In the genomic region with DNA sequence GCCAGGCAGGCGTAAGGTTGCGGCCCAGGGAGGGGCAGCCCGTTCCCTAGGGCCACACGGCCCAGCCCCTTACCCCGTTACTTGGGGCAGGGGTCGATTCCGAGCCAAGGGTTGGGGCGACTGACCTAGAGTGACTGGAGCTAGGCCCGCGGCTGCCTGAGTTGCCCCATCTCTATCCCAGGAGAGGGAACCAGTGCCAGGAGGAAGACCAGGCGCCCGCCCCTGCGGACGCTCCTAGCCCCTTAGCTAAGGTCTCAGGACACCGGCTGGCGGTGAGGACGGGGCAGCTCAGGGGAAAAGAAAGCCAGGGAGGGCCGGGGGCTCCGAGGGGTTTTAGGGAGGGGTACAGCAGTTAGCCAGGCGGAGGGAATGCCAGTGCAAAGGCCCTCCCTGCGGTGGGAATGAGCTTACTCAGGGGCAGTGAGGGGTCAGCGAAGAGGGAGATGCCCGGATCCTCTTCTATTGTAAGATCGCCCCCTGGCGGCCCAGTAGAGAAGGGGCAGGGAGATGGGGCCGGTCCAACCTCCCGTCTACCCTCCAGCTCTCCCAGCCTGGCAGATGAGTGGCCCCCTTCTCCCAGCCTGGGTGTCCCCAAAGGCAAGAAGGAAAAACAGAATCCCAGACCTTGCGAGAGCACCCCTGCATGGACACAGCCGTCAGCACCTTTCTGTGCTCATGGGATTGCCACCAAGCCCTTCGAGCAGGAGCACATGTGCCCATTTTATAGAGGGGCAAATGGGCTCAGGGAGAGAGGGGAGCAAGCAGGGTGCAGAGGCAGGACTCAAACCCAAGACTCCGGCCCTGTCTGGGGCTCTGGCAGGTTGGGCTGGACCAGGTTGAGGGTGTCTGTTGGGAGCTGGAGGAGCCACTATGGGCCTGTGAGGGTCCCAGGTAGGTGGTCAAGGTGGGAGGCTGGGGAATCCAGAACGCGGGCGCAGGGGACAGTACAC, we compare ENCODE assay signal across 1 cellular context.
TF ChIP-seq lines count a peak whose summit lies in the region.

No MANE protein-coding gene starts in this region.

TF ChIP-seq in HepG2, 621 proteins besides CTCF, POLR2A, EP300 and RAD21:
- peak; percentile 32 for TF ChIP-seq STAG1 (CRISPR knock-in tag; IDR thresholded peaks at IDR 0.05)
- no peak for TF ChIP-seq RARA (CRISPR knock-in tag; IDR thresholded peaks at IDR 0.05)
- peak; percentile 18; the same call in 1 of the 2 replicates for TF ChIP-seq ZNF629 (CRISPR knock-in tag; conservative IDR thresholded peaks at IDR 0.05)
- TF ChIP-seq ZNF124 (CRISPR knock-in tag; IDR thresholded peaks at IDR 0.05): no peak
- TF ChIP-seq IKZF1 (IDR thresholded peaks at IDR 0.05): no peak
- TF ChIP-seq NPAS2 (CRISPR knock-in tag; IDR thresholded peaks at IDR 0.05; ENCODE audit: borderline replicate concordance): no peak
- TF ChIP-seq, protein P1, sequence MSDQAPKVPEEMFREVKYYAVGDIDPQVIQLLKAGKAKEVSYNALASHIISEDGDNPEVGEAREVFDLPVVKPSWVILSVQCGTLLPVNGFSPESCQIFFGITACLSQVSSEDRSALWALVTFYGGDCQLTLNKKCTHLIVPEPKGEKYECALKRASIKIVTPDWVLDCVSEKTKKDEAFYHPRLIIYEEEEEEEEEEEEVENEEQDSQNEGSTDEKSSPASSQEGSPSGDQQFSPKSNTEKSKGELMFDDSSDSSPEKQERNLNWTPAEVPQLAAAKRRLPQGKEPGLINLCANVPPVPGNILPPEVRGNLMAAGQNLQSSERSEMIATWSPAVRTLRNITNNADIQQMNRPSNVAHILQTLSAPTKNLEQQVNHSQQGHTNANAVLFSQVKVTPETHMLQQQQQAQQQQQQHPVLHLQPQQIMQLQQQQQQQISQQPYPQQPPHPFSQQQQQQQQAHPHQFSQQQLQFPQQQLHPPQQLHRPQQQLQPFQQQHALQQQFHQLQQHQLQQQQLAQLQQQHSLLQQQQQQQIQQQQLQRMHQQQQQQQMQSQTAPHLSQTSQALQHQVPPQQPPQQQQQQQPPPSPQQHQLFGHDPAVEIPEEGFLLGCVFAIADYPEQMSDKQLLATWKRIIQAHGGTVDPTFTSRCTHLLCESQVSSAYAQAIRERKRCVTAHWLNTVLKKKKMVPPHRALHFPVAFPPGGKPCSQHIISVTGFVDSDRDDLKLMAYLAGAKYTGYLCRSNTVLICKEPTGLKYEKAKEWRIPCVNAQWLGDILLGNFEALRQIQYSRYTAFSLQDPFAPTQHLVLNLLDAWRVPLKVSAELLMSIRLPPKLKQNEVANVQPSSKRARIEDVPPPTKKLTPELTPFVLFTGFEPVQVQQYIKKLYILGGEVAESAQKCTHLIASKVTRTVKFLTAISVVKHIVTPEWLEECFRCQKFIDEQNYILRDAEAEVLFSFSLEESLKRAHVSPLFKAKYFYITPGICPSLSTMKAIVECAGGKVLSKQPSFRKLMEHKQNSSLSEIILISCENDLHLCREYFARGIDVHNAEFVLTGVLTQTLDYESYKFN (CRISPR knock-in tag; conservative IDR thresholded peaks at IDR 0.05): no peak
- no peak for TF ChIP-seq ZNF503 (CRISPR knock-in tag; IDR thresholded peaks at IDR 0.05)
- TF ChIP-seq, protein P2, sequence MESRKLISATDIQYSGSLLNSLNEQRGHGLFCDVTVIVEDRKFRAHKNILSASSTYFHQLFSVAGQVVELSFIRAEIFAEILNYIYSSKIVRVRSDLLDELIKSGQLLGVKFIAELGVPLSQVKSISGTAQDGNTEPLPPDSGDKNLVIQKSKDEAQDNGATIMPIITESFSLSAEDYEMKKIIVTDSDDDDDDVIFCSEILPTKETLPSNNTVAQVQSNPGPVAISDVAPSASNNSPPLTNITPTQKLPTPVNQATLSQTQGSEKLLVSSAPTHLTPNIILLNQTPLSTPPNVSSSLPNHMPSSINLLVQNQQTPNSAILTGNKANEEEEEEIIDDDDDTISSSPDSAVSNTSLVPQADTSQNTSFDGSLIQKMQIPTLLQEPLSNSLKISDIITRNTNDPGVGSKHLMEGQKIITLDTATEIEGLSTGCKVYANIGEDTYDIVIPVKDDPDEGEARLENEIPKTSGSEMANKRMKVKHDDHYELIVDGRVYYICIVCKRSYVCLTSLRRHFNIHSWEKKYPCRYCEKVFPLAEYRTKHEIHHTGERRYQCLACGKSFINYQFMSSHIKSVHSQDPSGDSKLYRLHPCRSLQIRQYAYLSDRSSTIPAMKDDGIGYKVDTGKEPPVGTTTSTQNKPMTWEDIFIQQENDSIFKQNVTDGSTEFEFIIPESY (CRISPR knock-in tag; IDR thresholded peaks at IDR 0.05): no peak
- TF ChIP-seq, protein P3, sequence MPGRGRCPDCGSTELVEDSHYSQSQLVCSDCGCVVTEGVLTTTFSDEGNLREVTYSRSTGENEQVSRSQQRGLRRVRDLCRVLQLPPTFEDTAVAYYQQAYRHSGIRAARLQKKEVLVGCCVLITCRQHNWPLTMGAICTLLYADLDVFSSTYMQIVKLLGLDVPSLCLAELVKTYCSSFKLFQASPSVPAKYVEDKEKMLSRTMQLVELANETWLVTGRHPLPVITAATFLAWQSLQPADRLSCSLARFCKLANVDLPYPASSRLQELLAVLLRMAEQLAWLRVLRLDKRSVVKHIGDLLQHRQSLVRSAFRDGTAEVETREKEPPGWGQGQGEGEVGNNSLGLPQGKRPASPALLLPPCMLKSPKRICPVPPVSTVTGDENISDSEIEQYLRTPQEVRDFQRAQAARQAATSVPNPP (CRISPR knock-in tag; IDR thresholded peaks at IDR 0.05): no peak
- no peak for TF ChIP-seq ZNF850 (CRISPR knock-in tag; conservative IDR thresholded peaks at IDR 0.05)
- TF ChIP-seq ZMYM3 (CRISPR knock-in tag; IDR thresholded peaks at IDR 0.05): peak; percentile 42; the same call in 1 of the 2 replicates
- no peak for TF ChIP-seq ETV5 (CRISPR knock-in tag; IDR thresholded peaks at IDR 0.05; ENCODE audit: borderline replicate concordance)
- no peak for TF ChIP-seq HES4 (CRISPR knock-in tag; IDR thresholded peaks at IDR 0.05; ENCODE audit: borderline replicate concordance)
- TF ChIP-seq IRX3 (CRISPR knock-in tag; IDR thresholded peaks at IDR 0.05; ENCODE audit: borderline replicate concordance, low read depth): no peak
